In the genomic region with DNA sequence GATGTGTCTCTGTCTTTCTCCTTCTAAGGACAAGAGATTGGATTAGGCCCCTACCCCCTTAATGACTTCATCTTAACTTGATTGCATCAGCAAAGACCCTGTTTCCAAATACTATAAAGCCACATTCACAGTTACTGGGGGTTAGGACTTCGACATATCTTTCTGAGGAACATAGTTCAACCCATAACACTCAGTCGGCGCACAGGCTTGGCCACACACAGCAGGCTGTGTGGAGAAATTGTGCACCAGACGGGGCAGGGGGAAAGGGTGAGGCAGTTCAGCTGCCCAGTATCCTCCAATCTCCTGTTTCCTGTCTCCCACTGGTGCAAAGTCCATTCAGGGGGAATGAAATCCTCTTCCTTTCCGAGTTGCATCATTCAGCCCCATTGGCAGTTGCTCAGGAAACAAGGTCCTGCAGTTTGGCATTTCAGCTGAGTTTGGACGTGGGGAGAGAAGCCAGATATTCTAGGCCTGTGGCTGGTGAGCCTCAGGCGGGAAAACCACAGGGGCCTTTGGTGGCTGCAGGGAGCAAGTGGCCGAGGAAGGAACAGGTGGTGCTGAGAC, we compare ENCODE assay signal across 1 cellular context.
TF ChIP-seq lines count a peak whose summit lies in the region.

No MANE protein-coding gene starts in this region.

TF ChIP-seq in HepG2, 621 proteins besides CTCF, POLR2A, EP300 and RAD21 (continued from another document and continues in another):
- TF ChIP-seq, protein P1, sequence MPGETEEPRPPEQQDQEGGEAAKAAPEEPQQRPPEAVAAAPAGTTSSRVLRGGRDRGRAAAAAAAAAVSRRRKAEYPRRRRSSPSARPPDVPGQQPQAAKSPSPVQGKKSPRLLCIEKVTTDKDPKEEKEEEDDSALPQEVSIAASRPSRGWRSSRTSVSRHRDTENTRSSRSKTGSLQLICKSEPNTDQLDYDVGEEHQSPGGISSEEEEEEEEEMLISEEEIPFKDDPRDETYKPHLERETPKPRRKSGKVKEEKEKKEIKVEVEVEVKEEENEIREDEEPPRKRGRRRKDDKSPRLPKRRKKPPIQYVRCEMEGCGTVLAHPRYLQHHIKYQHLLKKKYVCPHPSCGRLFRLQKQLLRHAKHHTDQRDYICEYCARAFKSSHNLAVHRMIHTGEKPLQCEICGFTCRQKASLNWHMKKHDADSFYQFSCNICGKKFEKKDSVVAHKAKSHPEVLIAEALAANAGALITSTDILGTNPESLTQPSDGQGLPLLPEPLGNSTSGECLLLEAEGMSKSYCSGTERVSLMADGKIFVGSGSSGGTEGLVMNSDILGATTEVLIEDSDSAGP (CRISPR knock-in tag; IDR thresholded peaks at IDR 0.05; ENCODE audit: borderline replicate concordance): peak; percentile 79; the same call in 1 of the 2 replicates
- peak; percentile 79 for TF ChIP-seq THAP11 (CRISPR knock-in tag; IDR thresholded peaks at IDR 0.05)
- TF ChIP-seq, protein P2, sequence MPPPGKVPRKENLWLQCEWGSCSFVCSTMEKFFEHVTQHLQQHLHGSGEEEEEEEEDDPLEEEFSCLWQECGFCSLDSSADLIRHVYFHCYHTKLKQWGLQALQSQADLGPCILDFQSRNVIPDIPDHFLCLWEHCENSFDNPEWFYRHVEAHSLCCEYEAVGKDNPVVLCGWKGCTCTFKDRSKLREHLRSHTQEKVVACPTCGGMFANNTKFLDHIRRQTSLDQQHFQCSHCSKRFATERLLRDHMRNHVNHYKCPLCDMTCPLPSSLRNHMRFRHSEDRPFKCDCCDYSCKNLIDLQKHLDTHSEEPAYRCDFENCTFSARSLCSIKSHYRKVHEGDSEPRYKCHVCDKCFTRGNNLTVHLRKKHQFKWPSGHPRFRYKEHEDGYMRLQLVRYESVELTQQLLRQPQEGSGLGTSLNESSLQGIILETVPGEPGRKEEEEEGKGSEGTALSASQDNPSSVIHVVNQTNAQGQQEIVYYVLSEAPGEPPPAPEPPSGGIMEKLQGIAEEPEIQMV (CRISPR knock-in tag; IDR thresholded peaks at IDR 0.05; ENCODE audit: low read depth): peak; percentile 78; the same call in 1 of the 2 replicates
- TF ChIP-seq KLF11 (CRISPR knock-in tag; IDR thresholded peaks at IDR 0.05): 0 out of 2 replicates have a peak, but pooled peaks have one; percentile 58
- TF ChIP-seq ZNF788 (CRISPR knock-in tag; IDR thresholded peaks at IDR 0.05; ENCODE audit: borderline replicate concordance): peak; percentile 80; the same call in 1 of the 2 replicates
- peak; percentile 44; the same call in 1 of the 2 replicates for TF ChIP-seq RXRA (CRISPR knock-in tag; IDR thresholded peaks at IDR 0.05)
- no peak for TF ChIP-seq ZNF781 (CRISPR knock-in tag; IDR thresholded peaks at IDR 0.05; ENCODE audit: borderline replicate concordance, not compliant biosample characterization)
- TF ChIP-seq ZFP82 (CRISPR knock-in tag; IDR thresholded peaks at IDR 0.05; ENCODE audit: borderline replicate concordance): no peak
- TF ChIP-seq RFXAP (CRISPR knock-in tag; IDR thresholded peaks at IDR 0.05; ENCODE audit: borderline replicate concordance): peak; percentile 73; the same call in 1 of the 2 replicates
- no peak for TF ChIP-seq ZNF235 (CRISPR knock-in tag; IDR thresholded peaks at IDR 0.05; ENCODE audit: borderline replicate concordance)
- TF ChIP-seq, protein P3, sequence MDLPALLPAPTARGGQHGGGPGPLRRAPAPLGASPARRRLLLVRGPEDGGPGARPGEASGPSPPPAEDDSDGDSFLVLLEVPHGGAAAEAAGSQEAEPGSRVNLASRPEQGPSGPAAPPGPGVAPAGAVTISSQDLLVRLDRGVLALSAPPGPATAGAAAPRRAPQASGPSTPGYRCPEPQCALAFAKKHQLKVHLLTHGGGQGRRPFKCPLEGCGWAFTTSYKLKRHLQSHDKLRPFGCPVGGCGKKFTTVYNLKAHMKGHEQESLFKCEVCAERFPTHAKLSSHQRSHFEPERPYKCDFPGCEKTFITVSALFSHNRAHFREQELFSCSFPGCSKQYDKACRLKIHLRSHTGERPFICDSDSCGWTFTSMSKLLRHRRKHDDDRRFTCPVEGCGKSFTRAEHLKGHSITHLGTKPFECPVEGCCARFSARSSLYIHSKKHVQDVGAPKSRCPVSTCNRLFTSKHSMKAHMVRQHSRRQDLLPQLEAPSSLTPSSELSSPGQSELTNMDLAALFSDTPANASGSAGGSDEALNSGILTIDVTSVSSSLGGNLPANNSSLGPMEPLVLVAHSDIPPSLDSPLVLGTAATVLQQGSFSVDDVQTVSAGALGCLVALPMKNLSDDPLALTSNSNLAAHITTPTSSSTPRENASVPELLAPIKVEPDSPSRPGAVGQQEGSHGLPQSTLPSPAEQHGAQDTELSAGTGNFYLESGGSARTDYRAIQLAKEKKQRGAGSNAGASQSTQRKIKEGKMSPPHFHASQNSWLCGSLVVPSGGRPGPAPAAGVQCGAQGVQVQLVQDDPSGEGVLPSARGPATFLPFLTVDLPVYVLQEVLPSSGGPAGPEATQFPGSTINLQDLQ (CRISPR knock-in tag; IDR thresholded peaks at IDR 0.05): 0 out of 2 replicates have a peak, but pooled peaks have one; percentile 29
- no peak for TF ChIP-seq PLRG1 (conservative IDR thresholded peaks at IDR 0.05)
- TF ChIP-seq ZNF558 (CRISPR knock-in tag; IDR thresholded peaks at IDR 0.05; ENCODE audit: borderline replicate concordance): 0 out of 2 replicates have a peak, but pooled peaks have one; percentile 71
- TF ChIP-seq, protein P4, sequence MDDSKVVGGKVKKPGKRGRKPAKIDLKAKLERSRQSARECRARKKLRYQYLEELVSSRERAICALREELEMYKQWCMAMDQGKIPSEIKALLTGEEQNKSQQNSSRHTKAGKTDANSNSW (CRISPR knock-in tag; IDR thresholded peaks at IDR 0.05; ENCODE audit: borderline replicate concordance): no peak
- TF ChIP-seq HMGA1 (CRISPR knock-in tag; conservative IDR thresholded peaks at IDR 0.05): no peak
- no peak for TF ChIP-seq ZNF605 (CRISPR knock-in tag; IDR thresholded peaks at IDR 0.05)
- TF ChIP-seq ZBTB3 (CRISPR knock-in tag; IDR thresholded peaks at IDR 0.05; ENCODE audit: borderline replicate concordance, low read depth): no peak
- TF ChIP-seq, protein P5, sequence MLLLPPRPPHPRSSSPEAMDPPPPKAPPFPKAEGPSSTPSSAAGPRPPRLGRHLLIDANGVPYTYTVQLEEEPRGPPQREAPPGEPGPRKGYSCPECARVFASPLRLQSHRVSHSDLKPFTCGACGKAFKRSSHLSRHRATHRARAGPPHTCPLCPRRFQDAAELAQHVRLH (CRISPR knock-in tag; IDR thresholded peaks at IDR 0.05; ENCODE audit: borderline replicate concordance, low read depth): 0 out of 2 replicates have a peak, but pooled peaks have one; percentile 68
- TF ChIP-seq RELA (CRISPR knock-in tag; IDR thresholded peaks at IDR 0.05): no peak
- 0 out of 2 replicates have a peak, but pooled peaks have one; percentile 61 for TF ChIP-seq ZNF557 (CRISPR knock-in tag; IDR thresholded peaks at IDR 0.05)
- peak; percentile 77; the same call in 1 of the 2 replicates for TF ChIP-seq DMAP1 (CRISPR knock-in tag; IDR thresholded peaks at IDR 0.05)
- 0 out of 2 replicates have a peak, but pooled peaks have one; percentile 51 for TF ChIP-seq ZNF510 (CRISPR knock-in tag; IDR thresholded peaks at IDR 0.05; ENCODE audit: low read depth)
- TF ChIP-seq MEF2D (CRISPR knock-in tag; IDR thresholded peaks at IDR 0.05): peak; percentile 53
- peak; percentile 54; the same call in 1 of the 2 replicates for TF ChIP-seq EHMT2 (IDR thresholded peaks at IDR 0.05; ENCODE audit: borderline replicate concordance, low read depth, low read length)
- TF ChIP-seq, protein P6, sequence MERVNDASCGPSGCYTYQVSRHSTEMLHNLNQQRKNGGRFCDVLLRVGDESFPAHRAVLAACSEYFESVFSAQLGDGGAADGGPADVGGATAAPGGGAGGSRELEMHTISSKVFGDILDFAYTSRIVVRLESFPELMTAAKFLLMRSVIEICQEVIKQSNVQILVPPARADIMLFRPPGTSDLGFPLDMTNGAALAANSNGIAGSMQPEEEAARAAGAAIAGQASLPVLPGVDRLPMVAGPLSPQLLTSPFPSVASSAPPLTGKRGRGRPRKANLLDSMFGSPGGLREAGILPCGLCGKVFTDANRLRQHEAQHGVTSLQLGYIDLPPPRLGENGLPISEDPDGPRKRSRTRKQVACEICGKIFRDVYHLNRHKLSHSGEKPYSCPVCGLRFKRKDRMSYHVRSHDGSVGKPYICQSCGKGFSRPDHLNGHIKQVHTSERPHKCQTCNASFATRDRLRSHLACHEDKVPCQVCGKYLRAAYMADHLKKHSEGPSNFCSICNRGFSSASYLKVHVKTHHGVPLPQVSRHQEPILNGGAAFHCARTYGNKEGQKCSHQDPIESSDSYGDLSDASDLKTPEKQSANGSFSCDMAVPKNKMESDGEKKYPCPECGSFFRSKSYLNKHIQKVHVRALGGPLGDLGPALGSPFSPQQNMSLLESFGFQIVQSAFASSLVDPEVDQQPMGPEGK (CRISPR knock-in tag; IDR thresholded peaks at IDR 0.05): peak; percentile 73
- no peak for TF ChIP-seq ZNF616 (CRISPR knock-in tag; IDR thresholded peaks at IDR 0.05; ENCODE audit: low read depth)
- TF ChIP-seq ZNF264 (CRISPR knock-in tag; IDR thresholded peaks at IDR 0.05): peak; percentile 85
- TF ChIP-seq NR2F2 (IDR thresholded peaks at IDR 0.05; ENCODE audit: borderline replicate concordance, low read depth): no peak
- TF ChIP-seq, protein P7, sequence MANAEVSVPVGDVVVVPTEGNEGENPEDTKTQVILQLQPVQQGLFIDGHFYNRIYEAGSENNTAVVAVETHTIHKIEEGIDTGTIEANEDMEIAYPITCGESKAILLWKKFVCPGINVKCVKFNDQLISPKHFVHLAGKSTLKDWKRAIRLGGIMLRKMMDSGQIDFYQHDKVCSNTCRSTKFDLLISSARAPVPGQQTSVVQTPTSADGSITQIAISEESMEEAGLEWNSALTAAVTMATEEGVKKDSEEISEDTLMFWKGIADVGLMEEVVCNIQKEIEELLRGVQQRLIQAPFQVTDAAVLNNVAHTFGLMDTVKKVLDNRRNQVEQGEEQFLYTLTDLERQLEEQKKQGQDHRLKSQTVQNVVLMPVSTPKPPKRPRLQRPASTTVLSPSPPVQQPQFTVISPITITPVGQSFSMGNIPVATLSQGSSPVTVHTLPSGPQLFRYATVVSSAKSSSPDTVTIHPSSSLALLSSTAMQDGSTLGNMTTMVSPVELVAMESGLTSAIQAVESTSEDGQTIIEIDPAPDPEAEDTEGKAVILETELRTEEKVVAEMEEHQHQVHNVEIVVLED (CRISPR knock-in tag; IDR thresholded peaks at IDR 0.05; ENCODE audit: borderline replicate concordance): peak; percentile 37; the same call in 1 of the 2 replicates
- no peak for TF ChIP-seq ZNF430 (CRISPR knock-in tag; IDR thresholded peaks at IDR 0.05)
- TF ChIP-seq ZNF44 (CRISPR knock-in tag; IDR thresholded peaks at IDR 0.05): peak; percentile 79; the same call in 1 of the 2 replicates
- TF ChIP-seq, protein P8, sequence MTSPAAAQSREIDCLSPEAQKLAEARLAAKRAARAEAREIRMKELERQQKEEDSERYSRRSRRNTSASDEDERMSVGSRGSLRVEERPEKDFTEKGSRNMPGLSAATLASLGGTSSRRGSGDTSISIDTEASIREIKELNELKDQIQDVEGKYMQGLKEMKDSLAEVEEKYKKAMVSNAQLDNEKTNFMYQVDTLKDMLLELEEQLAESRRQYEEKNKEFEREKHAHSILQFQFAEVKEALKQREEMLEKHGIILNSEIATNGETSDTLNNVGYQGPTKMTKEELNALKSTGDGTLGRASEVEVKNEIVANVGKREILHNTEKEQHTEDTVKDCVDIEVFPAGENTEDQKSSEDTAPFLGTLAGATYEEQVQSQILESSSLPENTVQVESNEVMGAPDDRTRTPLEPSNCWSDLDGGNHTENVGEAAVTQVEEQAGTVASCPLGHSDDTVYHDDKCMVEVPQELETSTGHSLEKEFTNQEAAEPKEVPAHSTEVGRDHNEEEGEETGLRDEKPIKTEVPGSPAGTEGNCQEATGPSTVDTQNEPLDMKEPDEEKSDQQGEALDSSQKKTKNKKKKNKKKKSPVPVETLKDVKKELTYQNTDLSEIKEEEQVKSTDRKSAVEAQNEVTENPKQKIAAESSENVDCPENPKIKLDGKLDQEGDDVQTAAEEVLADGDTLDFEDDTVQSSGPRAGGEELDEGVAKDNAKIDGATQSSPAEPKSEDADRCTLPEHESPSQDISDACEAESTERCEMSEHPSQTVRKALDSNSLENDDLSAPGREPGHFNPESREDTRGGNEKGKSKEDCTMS (CRISPR knock-in tag; conservative IDR thresholded peaks at IDR 0.05): no peak
- TF ChIP-seq PRMT3 (CRISPR knock-in tag; IDR thresholded peaks at IDR 0.05; ENCODE audit: borderline replicate concordance, low read depth): no peak
- TF ChIP-seq CEBPG (CRISPR knock-in tag; IDR thresholded peaks at IDR 0.05): peak; percentile 99
- peak; percentile 51; the same call in 1 of the 2 replicates for TF ChIP-seq ARNTL (CRISPR knock-in tag; IDR thresholded peaks at IDR 0.05)
- peak; percentile 60; the same call in 1 of the 2 replicates for TF ChIP-seq TOE1 (CRISPR knock-in tag; IDR thresholded peaks at IDR 0.05)
- TF ChIP-seq ZNF549 (CRISPR knock-in tag; IDR thresholded peaks at IDR 0.05): peak; percentile 92
- no peak for TF ChIP-seq RBAK (CRISPR knock-in tag; IDR thresholded peaks at IDR 0.05)
- TF ChIP-seq TBX3 (IDR thresholded peaks at IDR 0.05; ENCODE audit: borderline replicate concordance): no peak
- TF ChIP-seq ZSCAN21 (CRISPR knock-in tag; IDR thresholded peaks at IDR 0.05; ENCODE audit: borderline replicate concordance): peak; percentile 66; the same call in 1 of the 2 replicates
- TF ChIP-seq, protein P9, sequence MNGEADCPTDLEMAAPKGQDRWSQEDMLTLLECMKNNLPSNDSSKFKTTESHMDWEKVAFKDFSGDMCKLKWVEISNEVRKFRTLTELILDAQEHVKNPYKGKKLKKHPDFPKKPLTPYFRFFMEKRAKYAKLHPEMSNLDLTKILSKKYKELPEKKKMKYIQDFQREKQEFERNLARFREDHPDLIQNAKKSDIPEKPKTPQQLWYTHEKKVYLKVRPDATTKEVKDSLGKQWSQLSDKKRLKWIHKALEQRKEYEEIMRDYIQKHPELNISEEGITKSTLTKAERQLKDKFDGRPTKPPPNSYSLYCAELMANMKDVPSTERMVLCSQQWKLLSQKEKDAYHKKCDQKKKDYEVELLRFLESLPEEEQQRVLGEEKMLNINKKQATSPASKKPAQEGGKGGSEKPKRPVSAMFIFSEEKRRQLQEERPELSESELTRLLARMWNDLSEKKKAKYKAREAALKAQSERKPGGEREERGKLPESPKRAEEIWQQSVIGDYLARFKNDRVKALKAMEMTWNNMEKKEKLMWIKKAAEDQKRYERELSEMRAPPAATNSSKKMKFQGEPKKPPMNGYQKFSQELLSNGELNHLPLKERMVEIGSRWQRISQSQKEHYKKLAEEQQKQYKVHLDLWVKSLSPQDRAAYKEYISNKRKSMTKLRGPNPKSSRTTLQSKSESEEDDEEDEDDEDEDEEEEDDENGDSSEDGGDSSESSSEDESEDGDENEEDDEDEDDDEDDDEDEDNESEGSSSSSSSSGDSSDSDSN (CRISPR knock-in tag; IDR thresholded peaks at IDR 0.05): peak; percentile 55
- TF ChIP-seq, protein P10, sequence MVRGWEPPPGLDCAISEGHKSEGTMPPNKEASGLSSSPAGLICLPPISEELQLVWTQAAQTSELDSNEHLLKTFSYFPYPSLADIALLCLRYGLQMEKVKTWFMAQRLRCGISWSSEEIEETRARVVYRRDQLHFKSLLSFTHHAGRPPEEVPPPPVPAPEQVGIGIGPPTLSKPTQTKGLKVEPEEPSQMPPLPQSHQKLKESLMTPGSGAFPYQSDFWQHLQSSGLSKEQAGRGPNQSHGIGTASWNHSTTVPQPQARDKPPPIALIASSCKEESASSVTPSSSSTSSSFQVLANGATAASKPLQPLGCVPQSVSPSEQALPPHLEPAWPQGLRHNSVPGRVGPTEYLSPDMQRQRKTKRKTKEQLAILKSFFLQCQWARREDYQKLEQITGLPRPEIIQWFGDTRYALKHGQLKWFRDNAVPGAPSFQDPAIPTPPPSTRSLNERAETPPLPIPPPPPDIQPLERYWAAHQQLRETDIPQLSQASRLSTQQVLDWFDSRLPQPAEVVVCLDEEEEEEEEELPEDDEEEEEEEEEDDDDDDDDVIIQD (CRISPR knock-in tag; IDR thresholded peaks at IDR 0.05; ENCODE audit: low read depth): peak; percentile 89
- no peak for TF ChIP-seq AKAP8 (CRISPR knock-in tag; IDR thresholded peaks at IDR 0.05)
- TF ChIP-seq ZNF326 (CRISPR knock-in tag; IDR thresholded peaks at IDR 0.05; ENCODE audit: borderline replicate concordance): no peak
